14 cellular contexts compared by ENCODE assay signal in the genomic region with DNA sequence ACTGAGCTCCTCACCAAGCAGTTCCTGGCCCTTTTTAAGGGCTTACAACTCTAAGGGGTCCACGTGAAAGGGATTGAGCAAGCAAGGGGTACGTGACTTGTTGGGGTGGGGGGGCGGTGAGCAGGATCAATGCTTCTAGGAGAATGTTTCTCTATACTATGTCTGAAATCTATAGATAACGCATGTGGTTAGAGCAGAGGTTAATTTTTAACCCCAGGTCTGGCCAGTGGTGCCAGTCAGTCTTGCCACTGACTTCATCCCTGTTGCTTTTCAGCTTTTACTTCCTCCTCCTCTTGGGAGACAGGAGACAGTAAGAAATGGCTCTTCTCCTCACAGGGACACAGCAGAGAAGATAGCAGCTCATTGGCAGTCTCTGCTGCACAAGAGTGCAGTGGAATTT.
DNase-seq lines count a peak whose midpoint lies in the region; ATAC-seq and TF ChIP-seq lines count a peak whose summit lies in the region.
"Had no signal": no experiment of that assay in that cellular context is flagged by ENCODE, and none has a peak within 500 bp of the region (broad histone marks: within the 10 kb centered on the region; RNA-seq: fewer than 3 reads in every experiment).

No MANE protein-coding gene starts in this region.

- H3K36me3 ChIP-seq in sigmoid colon, result no peaks in the 10 kb centered on the region

- intact Hi-C loops in sigmoid colon (cut with DNase I), result no loop called here

- peaks cover 0 to 5% (median under 1%) of the 10 kb centered on the region in 4 donors for H3K9me3 ChIP-seq in sigmoid colon

- in situ Hi-C loops in KBM-7 (cut with MboI; ENCODE audit: low pct_unique_long_range_greater_than_20kb, low sequenced_read_pairs), result no loop called here
- in situ Hi-C loops in GM13977 (cut with MboI; ENCODE audit: low pct_unique_long_range_greater_than_20kb, low sequenced_read_pairs, unreplicated experiment), result no loop called here

- no peak for TF ChIP-seq EP300 in sigmoid colon (IDR thresholded peaks at IDR 0.05)

- ATAC-seq in GM21619 (IDR thresholded peaks at IDR 0.05; ENCODE audit: unreplicated experiment), result peak; percentile 59
- ATAC-seq in HG03045 (IDR thresholded peaks at IDR 0.05; ENCODE audit: unreplicated experiment), result no peak
- ATAC-seq: activated naive CD4-positive, alpha-beta T cell treated with anti-CD3 and anti-CD28 coated beads, Interleukin-2, amount 50 U/mL, for 72 hours had no signal

- TF ChIP-seq CTCF in sigmoid colon (IDR thresholded peaks at IDR 0.05), result no peak
- TF ChIP-seq CTCF in GM13977 (IDR thresholded peaks at IDR 0.05; ENCODE audit: extremely low read depth, insufficient read depth, missing control alignments), result no peak

- no peaks in the 10 kb centered on the region for H3K4me1 ChIP-seq in sigmoid colon
- H3K4me1 ChIP-seq: parathyroid adenoma had no signal

- H3K27ac ChIP-seq in sigmoid colon, result no peak overlapping the region
- H3K27ac ChIP-seq: epithelial cell of prostate, KMS-11, parathyroid adenoma had no signal

- H3K27me3 ChIP-seq in sigmoid colon, result no peaks in the 10 kb centered on the region

- 31 to 63% methylated on average over 4 of the region's 4 CpGs for WGBS in sigmoid colon, 2 donors

- TF ChIP-seq POLR2A in sigmoid colon (IDR thresholded peaks at IDR 0.05), result no peak

- DNase-seq in KBM-7, result peak; percentile 22
- DNase-seq in islet precursor cell, result peak; percentile 14
- no peak for DNase-seq in sigmoid colon
- no peak for DNase-seq in GM13977 (ENCODE audit: low spot score)
- no peak for DNase-seq in epidermal melanocyte (ENCODE audit: insufficient read length, low spot score)
- DNase-seq: central memory CD4-positive, alpha-beta T cell; stimulated activated CD4-positive, alpha-beta T cell treated with anti-CD3 and anti-CD28 coated beads, Interleukin-1b, Interleukin-23, amount 100 ng/mL, for 48 hours had no signal

- H3K4me3 ChIP-seq in GM08714 (ENCODE audit: low read length) (peak overlapping the region; percentile 40; the same call in 1 of the 2 replicates), sigmoid colon (no peak overlapping the region)

Comparison
In these comparisons a context has a peak if more than half of its experiments do, and no peak if none do; other contexts are left out.
1. DNase-seq: peak in KBM-7 (single experiment) and islet precursor cell (single experiment); none in sigmoid colon (single experiment), GM13977 (single experiment) and epidermal melanocyte (single experiment).